In the genomic region with DNA sequence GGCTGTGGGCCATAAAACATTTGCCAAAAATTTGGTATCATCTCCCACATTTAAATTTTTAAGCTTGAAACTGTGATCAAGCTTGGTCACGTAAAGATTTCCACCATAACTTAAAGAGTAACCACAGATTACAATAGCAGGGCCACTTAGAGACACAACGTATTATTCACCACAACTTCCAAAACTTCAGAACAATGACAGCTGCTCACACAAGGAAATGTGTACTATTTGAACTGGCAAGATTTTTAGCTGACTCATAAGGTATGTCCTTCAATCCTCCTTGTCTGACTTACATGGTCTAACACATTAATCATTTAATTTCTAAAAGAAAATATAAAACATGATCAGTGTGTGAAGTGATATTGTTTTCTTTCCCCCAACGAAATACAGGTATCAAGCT, we compare ENCODE assay signal across 15 cellular contexts.
DNase-seq lines count a peak whose midpoint lies in the region; TF ChIP-seq lines count a peak whose summit lies in the region.
"Had no signal": no experiment of that assay in that cellular context is flagged by ENCODE, and none has a peak within 500 bp of the region (broad histone marks: within the 10 kb centered on the region; RNA-seq: fewer than 3 reads in every experiment).

No MANE protein-coding gene starts in this region.

- H3K79me2 ChIP-seq in PC-9 (ENCODE audit: low read depth) (0 out of 2 replicates have a peak, but pooled peaks cover 15% of the 10 kb centered on the region), neural progenitor cell (ENCODE audit: low read depth) (peaks cover 60% of the 10 kb centered on the region)

- H3K27ac ChIP-seq in PC-9 = peak overlapping the region; percentile 24; the same call in 1 of the 2 replicates
- peak overlapping the region; percentile 65 for H3K27ac ChIP-seq in epithelial cell of prostate
- no peak overlapping the region for H3K27ac ChIP-seq in neural progenitor cell

- CTCF ChIA-PET in PC-9 (lab: Charles Lee) = interaction anchor here (0.6 kb wide), 1 partner anchor 56 kb away, joined by 4 read pairs; no protein-coding TSS in a partner anchor

- POLR2A ChIA-PET in PC-9 (lab: Charles Lee; ENCODE audit: unreplicated experiment) = interaction anchor here (0.6 to 0.7 kb wide), 4 partner anchors 32 to 1304 kb away, joined by 3 to 10 read pairs (median 4); no protein-coding TSS in a partner anchor

- peak; percentile 68 for DNase-seq in EH (ENCODE audit: low read depth)
- DNase-seq in PC-9 = peak; percentile 4 to 73
- DNase-seq in epithelial cell of prostate (ENCODE audit: low read depth, low spot score) = peak; percentile 70
- DNase-seq in NOMO-1 (lab: John Stamatoyannopoulos, UW; ENCODE audit: unreplicated experiment in 2 of 2) = no peak
- DNase-seq in DMS114 treated with DMSO at 0.1 percent for 48 hours (lab: John Stamatoyannopoulos, UW; ENCODE audit: unreplicated experiment) = no peak
- no peak for DNase-seq in neural progenitor cell (ENCODE audit: low spot score)
- no peak for DNase-seq in NCI-H1048 (lab: John Stamatoyannopoulos, UW)
- DNase-seq: activated CD4-positive, alpha-beta memory T cell treated with anti-CD3 and anti-CD28 coated beads, Interleukin-2, amount 10 ng/mL, durations not matched to agents 7 days and 5 days; CD8-positive, alpha-beta memory T cell; esophagus squamous epithelium; KG1; NCI-H526 treated with DMSO at 0.1 percent for 48 hours; T-helper 1 cell had no signal

- H3K4me3 ChIP-seq in PC-9 = no peak overlapping the region
- no peak overlapping the region for H3K4me3 ChIP-seq in neural progenitor cell
- H3K4me3 ChIP-seq: esophagus squamous epithelium, lung had no signal

- H3K36me3 Mint-ChIP-seq in nephron (ENCODE audit: low read depth) (no peaks in the 10 kb centered on the region), neural progenitor cell (no peaks in the 10 kb centered on the region)
- H3K36me3 Mint-ChIP-seq: CD8-positive, alpha-beta memory T cell had no signal

- no peak overlapping the region for H3K9ac ChIP-seq in neural progenitor cell

- H3K9me3 ChIP-seq in PC-9 (ENCODE audit: insufficient read depth, low read depth) (no peaks in the 10 kb centered on the region), neural progenitor cell (ENCODE audit: low read depth) (no peaks in the 10 kb centered on the region)
- H3K9me3 ChIP-seq: esophagus squamous epithelium had no signal

- H4K20me1 ChIP-seq in PC-9 (ENCODE audit: insufficient read depth) (peaks cover 7% of the 10 kb centered on the region), neural progenitor cell (ENCODE audit: low read depth) (peaks cover 12% of the 10 kb centered on the region)

- H3F3A ChIP-seq in PC-9 (ENCODE audit: insufficient read depth, low read depth) (peaks cover 15% of the 10 kb centered on the region; the same call in 1 of the 2 replicates), neural progenitor cell (ENCODE audit: low read depth) (no peaks in the 10 kb centered on the region)

- peak overlapping the region; percentile 21 to 38 (median 26) for H3K27ac Mint-ChIP-seq in nephron
- no peak overlapping the region for H3K27ac Mint-ChIP-seq in neural progenitor cell
- H3K27ac Mint-ChIP-seq: activated CD4-positive, alpha-beta memory T cell treated with anti-CD3 and anti-CD28 coated beads, Interleukin-2, amount 10 ng/mL, durations not matched to agents 7 days and 5 days; CD8-positive, alpha-beta memory T cell had no signal

- no TSS peak for BruUV-seq in PC-9 (replicated peaks; lab: Mats Ljungman, UMichigan)

- H3K4me2 ChIP-seq in PC-9 = no peak overlapping the region
- no peak overlapping the region for H3K4me2 ChIP-seq in neural progenitor cell

- H3K4me1 ChIP-seq in PC-9 (replicated peaks; ENCODE audit: insufficient read depth) (peaks cover 8% of the 10 kb centered on the region), neural progenitor cell (peaks cover 13% of the 10 kb centered on the region)

- H3K36me3 ChIP-seq in PC-9 (ENCODE audit: low read depth) (no peaks in the 10 kb centered on the region), neural progenitor cell (no peaks in the 10 kb centered on the region)
- H3K36me3 ChIP-seq: esophagus squamous epithelium had no signal

- TF ChIP-seq CTCF in PC-9 (conservative IDR thresholded peaks at IDR 0.05) = no peak
- no peak for TF ChIP-seq CTCF in nephron (IDR thresholded peaks at IDR 0.05; ENCODE audit: unreplicated experiment in 3 of 3)
- no peak for TF ChIP-seq CTCF in neural progenitor cell (IDR thresholded peaks at IDR 0.05)

- intact Hi-C loops in PC-9 (cut with micrococcal nuclease; ENCODE audit: unreplicated experiment) = no loop called here

- H3K27me3 Mint-ChIP-seq in nephron (ENCODE audit: low read depth) = no peaks in the 10 kb centered on the region
- H3K27me3 Mint-ChIP-seq in neural progenitor cell (ENCODE audit: insufficient read depth, low read depth) = no peaks in the 10 kb centered on the region

- H3K4me3 Mint-ChIP-seq in nephron = no peak overlapping the region
- no peak overlapping the region for H3K4me3 Mint-ChIP-seq in neural progenitor cell
- H3K4me3 Mint-ChIP-seq: activated CD4-positive, alpha-beta memory T cell treated with anti-CD3 and anti-CD28 coated beads, Interleukin-2, amount 10 ng/mL, durations not matched to agents 7 days and 5 days; CD8-positive, alpha-beta memory T cell had no signal

- H2AFZ ChIP-seq in PC-9 = no peak overlapping the region
- H2AFZ ChIP-seq in neural progenitor cell (replicated peaks) = no peak overlapping the region

- no peaks in the 10 kb centered on the region for H3K9me3 Mint-ChIP-seq in nephron
- H3K9me3 Mint-ChIP-seq in neural progenitor cell = no peaks in the 10 kb centered on the region
- H3K9me3 Mint-ChIP-seq: activated CD4-positive, alpha-beta memory T cell treated with anti-CD3 and anti-CD28 coated beads, Interleukin-2, amount 10 ng/mL, durations not matched to agents 7 days and 5 days had no signal

- H3K4me1 Mint-ChIP-seq in nephron = peaks cover 63% of the 10 kb centered on the region
- H3K4me1 Mint-ChIP-seq in neural progenitor cell = peaks cover 28% of the 10 kb centered on the region
- H3K4me1 Mint-ChIP-seq: activated CD4-positive, alpha-beta memory T cell treated with anti-CD3 and anti-CD28 coated beads, Interleukin-2, amount 10 ng/mL, durations not matched to agents 7 days and 5 days; CD8-positive, alpha-beta memory T cell had no signal

- H3K27me3 ChIP-seq in PC-9 (ENCODE audit: insufficient read depth, low read depth) = no peaks in the 10 kb centered on the region
- H3K27me3 ChIP-seq in neural progenitor cell = no peaks in the 10 kb centered on the region
- H3K27me3 ChIP-seq: esophagus squamous epithelium had no signal

- H3K9me2 ChIP-seq in PC-9 (ENCODE audit: insufficient read depth) = no peaks in the 10 kb centered on the region

Comparison
In these comparisons a context has a peak if more than half of its experiments do, and no peak if none do; other contexts are left out.
1. DNase-seq: peak in EH (single experiment), PC-9 (2 of 2) and epithelial cell of prostate (single experiment); none in NOMO-1 (0 of 2), DMS114 treated with DMSO at 0.1 percent for 48 hours (single experiment), neural progenitor cell (single experiment) and NCI-H1048 (single experiment).